1 cellular context compared by ENCODE assay signal in the genomic region with DNA sequence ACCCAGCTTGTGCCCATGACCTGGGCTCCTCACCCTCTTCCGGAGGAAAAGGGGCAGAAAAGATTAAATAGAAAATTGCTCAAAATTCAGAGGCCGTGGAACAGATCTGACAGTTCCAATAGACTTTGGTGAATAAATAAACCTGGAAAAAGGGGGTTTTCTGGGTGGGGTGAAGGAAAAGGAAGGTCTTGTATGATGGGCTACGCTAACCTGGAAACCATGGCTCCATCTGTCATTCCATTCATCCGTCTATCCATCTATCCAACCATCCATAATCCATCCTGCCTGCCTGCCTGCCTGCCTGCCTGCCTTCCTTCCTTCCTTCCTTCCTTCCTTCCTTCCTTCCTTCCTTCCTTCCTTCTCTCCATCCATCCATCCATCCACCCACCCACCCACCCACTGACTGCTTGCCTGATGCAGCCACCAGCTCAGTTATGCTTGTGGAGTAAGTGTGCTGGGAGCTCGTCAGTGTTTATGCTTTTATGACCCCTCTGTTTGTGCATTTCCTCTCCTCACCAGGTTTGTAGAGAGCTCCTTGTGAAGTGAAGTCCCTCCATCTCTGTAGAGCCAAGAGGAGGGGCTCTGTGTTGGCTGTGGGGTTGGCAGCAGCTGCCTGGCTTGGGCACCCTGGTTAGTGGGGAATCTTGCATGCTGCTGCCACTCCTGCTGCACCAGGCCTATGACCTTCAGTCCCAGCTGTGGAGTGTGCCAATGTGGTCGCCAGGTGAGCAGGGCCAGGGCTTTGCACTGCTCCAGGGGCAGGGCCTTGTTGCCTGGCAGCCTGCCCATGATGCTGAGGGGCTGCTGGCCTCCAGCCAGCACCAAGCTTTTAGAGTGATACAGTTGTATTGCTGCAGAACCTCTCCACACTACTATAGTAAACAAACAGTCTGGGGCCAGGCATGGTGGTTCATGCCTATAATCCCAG.
A peak's percentile ranks its signal among the peaks of the same experiment; 100 is the strongest.
TF ChIP-seq lines count a peak whose summit lies in the region.

No MANE protein-coding gene starts in this region.

TF ChIP-seq in K562, 482 proteins besides CTCF, POLR2A, EP300 and RAD21:
- TF ChIP-seq EP400 (IDR thresholded peaks at IDR 0.05) (no peak), TFAM (CRISPR knock-in tag; conservative IDR thresholded peaks at IDR 0.05) (no peak), NFIC (IDR thresholded peaks at IDR 0.05) (peak; percentile 57)
- TF ChIP-seq, protein P1, sequence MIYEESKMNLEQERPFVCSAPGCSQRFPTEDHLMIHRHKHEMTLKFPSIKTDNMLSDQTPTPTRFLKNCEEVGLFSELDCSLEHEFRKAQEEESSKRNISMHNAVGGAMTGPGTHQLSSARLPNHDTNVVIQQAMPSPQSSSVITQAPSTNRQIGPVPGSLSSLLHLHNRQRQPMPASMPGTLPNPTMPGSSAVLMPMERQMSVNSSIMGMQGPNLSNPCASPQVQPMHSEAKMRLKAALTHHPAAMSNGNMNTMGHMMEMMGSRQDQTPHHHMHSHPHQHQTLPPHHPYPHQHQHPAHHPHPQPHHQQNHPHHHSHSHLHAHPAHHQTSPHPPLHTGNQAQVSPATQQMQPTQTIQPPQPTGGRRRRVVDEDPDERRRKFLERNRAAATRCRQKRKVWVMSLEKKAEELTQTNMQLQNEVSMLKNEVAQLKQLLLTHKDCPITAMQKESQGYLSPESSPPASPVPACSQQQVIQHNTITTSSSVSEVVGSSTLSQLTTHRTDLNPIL (CRISPR knock-in tag; IDR thresholded peaks at IDR 0.05), result no peak
- TF ChIP-seq, protein P2, sequence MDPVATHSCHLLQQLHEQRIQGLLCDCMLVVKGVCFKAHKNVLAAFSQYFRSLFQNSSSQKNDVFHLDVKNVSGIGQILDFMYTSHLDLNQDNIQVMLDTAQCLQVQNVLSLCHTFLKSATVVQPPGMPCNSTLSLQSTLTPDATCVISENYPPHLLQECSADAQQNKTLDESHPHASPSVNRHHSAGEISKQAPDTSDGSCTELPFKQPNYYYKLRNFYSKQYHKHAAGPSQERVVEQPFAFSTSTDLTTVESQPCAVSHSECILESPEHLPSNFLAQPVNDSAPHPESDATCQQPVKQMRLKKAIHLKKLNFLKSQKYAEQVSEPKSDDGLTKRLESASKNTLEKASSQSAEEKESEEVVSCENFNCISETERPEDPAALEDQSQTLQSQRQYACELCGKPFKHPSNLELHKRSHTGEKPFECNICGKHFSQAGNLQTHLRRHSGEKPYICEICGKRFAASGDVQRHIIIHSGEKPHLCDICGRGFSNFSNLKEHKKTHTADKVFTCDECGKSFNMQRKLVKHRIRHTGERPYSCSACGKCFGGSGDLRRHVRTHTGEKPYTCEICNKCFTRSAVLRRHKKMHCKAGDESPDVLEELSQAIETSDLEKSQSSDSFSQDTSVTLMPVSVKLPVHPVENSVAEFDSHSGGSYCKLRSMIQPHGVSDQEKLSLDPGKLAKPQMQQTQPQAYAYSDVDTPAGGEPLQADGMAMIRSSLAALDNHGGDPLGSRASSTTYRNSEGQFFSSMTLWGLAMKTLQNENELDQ (CRISPR knock-in tag; IDR thresholded peaks at IDR 0.05; ENCODE audit: borderline replicate concordance), result no peak
